1 cellular context compared by ENCODE assay signal in the genomic region with DNA sequence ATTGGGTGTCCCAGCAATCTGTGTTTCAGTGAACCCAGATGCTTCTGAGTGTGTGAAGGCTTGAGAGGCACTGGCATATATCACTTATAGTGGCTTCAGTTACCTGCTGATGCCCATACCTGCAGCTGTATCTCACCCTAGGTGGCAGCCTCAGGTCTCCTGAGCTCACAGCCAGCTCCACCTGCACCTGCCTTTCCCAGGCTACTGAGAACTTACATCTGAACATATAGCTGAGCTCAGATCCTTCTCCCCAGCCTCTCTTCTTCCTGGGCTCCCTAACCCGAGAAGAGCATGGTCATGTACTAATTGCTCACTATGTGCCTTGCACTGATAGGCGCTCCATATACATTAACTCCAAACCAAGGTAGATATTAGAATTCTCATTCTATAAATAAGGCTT.
TF ChIP-seq lines count a peak whose summit lies in the region.

No MANE protein-coding gene starts in this region.

TF ChIP-seq in SK-N-SH treated with all-trans-retinoic acid at 6 μM for 48 hours, 23 proteins besides CTCF, POLR2A, EP300 and RAD21 (continued from another document):
- TF ChIP-seq, protein P1, sequence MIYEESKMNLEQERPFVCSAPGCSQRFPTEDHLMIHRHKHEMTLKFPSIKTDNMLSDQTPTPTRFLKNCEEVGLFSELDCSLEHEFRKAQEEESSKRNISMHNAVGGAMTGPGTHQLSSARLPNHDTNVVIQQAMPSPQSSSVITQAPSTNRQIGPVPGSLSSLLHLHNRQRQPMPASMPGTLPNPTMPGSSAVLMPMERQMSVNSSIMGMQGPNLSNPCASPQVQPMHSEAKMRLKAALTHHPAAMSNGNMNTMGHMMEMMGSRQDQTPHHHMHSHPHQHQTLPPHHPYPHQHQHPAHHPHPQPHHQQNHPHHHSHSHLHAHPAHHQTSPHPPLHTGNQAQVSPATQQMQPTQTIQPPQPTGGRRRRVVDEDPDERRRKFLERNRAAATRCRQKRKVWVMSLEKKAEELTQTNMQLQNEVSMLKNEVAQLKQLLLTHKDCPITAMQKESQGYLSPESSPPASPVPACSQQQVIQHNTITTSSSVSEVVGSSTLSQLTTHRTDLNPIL (CRISPR knock-in tag; IDR thresholded peaks at IDR 0.05; ENCODE audit: low read depth) = no peak
